In the genomic region with DNA sequence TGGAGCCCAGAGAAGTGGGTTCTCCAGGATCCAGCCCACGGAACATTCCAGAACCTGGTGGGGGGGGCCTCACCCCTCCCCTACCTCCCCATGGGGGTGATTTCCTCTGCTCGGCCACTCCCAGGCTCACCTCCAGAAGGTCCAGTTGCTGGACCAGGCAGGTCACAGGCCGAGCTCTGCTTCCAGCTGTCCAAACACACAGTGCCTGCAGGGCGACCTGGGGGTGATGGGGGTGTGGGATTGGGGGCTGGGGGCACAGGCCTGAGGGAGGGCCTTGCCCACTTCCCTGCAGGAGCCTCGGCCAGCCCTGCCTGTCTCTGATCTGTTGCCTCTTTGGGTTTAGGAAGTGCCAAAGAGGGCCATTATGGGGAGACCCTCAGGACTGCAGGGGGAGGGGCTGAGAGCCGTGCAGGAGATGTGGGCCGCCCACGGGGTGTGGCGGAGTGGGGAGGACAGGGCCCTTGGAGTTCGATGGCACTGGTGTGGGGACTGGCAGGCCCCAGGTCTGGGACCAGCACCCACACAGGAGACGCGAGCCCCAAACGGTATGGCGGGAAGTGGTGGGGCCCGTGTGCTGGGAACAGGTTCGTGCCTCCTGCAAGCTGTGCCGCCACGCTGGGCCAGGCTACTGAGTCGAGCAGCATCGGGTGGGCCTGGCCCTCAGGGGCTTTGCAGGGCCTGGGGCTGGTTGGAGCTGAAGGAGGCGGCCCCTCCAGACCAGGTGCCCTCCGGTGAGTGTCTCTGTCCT, we compare ENCODE assay signal across 24 cellular contexts. TPM values are rescaled to one million over a fixed set of nuclear protein-coding genes. Genes with fewer than 3 reads are reported as not detected.
A peak's percentile ranks its signal among the peaks of the same experiment; 100 is the strongest.
DNase-seq lines count a peak whose midpoint lies in the region; ATAC-seq and TF ChIP-seq lines count a peak whose summit lies in the region.
"Had no signal": no experiment of that assay in that cellular context is flagged by ENCODE, and none has a peak within 500 bp of the region (broad histone marks: within the 10 kb centered on the region; RNA-seq: fewer than 3 reads in every experiment).

No MANE protein-coding gene starts in this region.

- DNase-seq in GM13977 (ENCODE audit: low spot score) (peak; percentile 42), immature natural killer cell (peak; percentile 11 to 24 (median 17)), osteocyte (ENCODE audit: extremely low spot score, unreplicated experiment) (no peak), GM23338 (ENCODE audit: low spot score) (no peak), SHP77 treated with DMSO at 0.1 percent for 48 hours (lab: John Stamatoyannopoulos, UW) (no peak), MM.1S (no peak)
- DNase-seq: activated CD4-positive, alpha-beta T cell treated with anti-CD3 and anti-CD28 coated beads, Interleukin-2, amount 50 U/mL, for 1 hour; activated CD8-positive, alpha-beta memory T cell treated with anti-CD3 and anti-CD28 coated beads, Interleukin-2, amount 50 U/mL, for 4 hours; effector CD4-positive, alpha-beta T cell; KG1; left cardiac atrium; NCI-H187; NCI-H69; SK-N-SH; stimulated activated CD4-positive, alpha-beta T cell treated with anti-CD3 and anti-CD28 coated beads, Interleukin-2, amount 100 ng/mL, for 48 hours; stimulated activated naive CD4-positive, alpha-beta T cell; T-helper 2 cell had no signal

- H3K36me3 Mint-ChIP-seq in immature natural killer cell (no peaks in the 10 kb centered on the region), osteocyte (ENCODE audit: unreplicated experiment) (no peaks in the 10 kb centered on the region), GM23338 (ENCODE audit: low read depth) (no peaks in the 10 kb centered on the region)
- H3K36me3 Mint-ChIP-seq: activated naive CD8-positive, alpha-beta T cell had no signal

- no peak for ATAC-seq in GM23338
- ATAC-seq: activated T-helper 17 cell treated with anti-CD3 and anti-CD28 coated beads, Interleukin-2, amount 50 U/mL, for 72 hours; HCT116; heart left ventricle; left cardiac atrium; pancreas had no signal

- H3K4me2 ChIP-seq in OCI-LY3 (ENCODE audit: low read length): peak overlapping the region; percentile 60
- H3K4me2 ChIP-seq in GM23338: no peak overlapping the region
- H3K4me2 ChIP-seq in MM.1S (ENCODE audit: low read depth, low read length): no peak overlapping the region
- H3K4me2 ChIP-seq: SK-N-SH had no signal

- H3K27me3 ChIP-seq in OCI-LY3 (ENCODE audit: low read depth, low read length) (no peaks in the 10 kb centered on the region), GM23338 (ENCODE audit: insufficient read depth) (no peaks in the 10 kb centered on the region), MM.1S (replicated peaks; ENCODE audit: insufficient read depth, low read length) (peaks cover 86% of the 10 kb centered on the region)
- H3K27me3 ChIP-seq: heart left ventricle, pancreas had no signal

- H4K20me1 ChIP-seq in OCI-LY3 (ENCODE audit: insufficient read depth, low read length) (no peaks in the 10 kb centered on the region), GM23338 (replicated peaks; ENCODE audit: insufficient read depth) (no peaks in the 10 kb centered on the region), MM.1S (ENCODE audit: insufficient read depth, low read length) (no peaks in the 10 kb centered on the region)

- H3K27ac ChIP-seq in OCI-LY3 (ENCODE audit: low read length) (peak overlapping the region; percentile 70), GM23338 (ENCODE audit: low read depth) (no peak overlapping the region), MM.1S (ENCODE audit: low read length) (no peak overlapping the region)
- H3K27ac ChIP-seq: pancreas had no signal

- H2AFZ ChIP-seq in OCI-LY3 (ENCODE audit: low read depth, low read length) (0 out of 2 replicates have a peak overlapping the region, but pooled peaks have one; percentile 7), GM23338 (no peak overlapping the region), MM.1S (ENCODE audit: low read length) (no peak overlapping the region)

- H3K9me3 Mint-ChIP-seq in immature natural killer cell: no peaks in the 10 kb centered on the region
- H3K9me3 Mint-ChIP-seq in osteocyte (ENCODE audit: unreplicated experiment): no peaks in the 10 kb centered on the region
- no peaks in the 10 kb centered on the region for H3K9me3 Mint-ChIP-seq in GM23338
- H3K9me3 Mint-ChIP-seq: activated T-helper 17 cell treated with anti-CD3 and anti-CD28 coated beads, Interleukin-2, amount 50 U/mL, for 72 hours had no signal

- H3K4me3 Mint-ChIP-seq in immature natural killer cell (peak overlapping the region; percentile 74 to 81 (median 79)), osteocyte (ENCODE audit: unreplicated experiment) (no peak overlapping the region), GM23338 (no peak overlapping the region)
- H3K4me3 Mint-ChIP-seq: activated naive CD8-positive, alpha-beta T cell; activated T-helper 17 cell treated with anti-CD3 and anti-CD28 coated beads, Interleukin-2, amount 50 U/mL, for 72 hours had no signal

- H3K36me3 ChIP-seq in OCI-LY3 (replicated peaks; ENCODE audit: low read depth, low read length) (no peaks in the 10 kb centered on the region), GM23338 (ENCODE audit: insufficient read depth) (no peaks in the 10 kb centered on the region), MM.1S (replicated peaks; ENCODE audit: insufficient read depth, low read length) (no peaks in the 10 kb centered on the region)
- H3K36me3 ChIP-seq: heart left ventricle, pancreas, spleen had no signal

- H3F3A ChIP-seq in GM23338 (replicated peaks; ENCODE audit: low read depth): no peaks in the 10 kb centered on the region
- no peaks in the 10 kb centered on the region for H3F3A ChIP-seq in MM.1S (ENCODE audit: insufficient read depth, low read length)

- peaks cover 45 to 46% of the 10 kb centered on the region in 2 donors for H3K4me1 Mint-ChIP-seq in immature natural killer cell
- H3K4me1 Mint-ChIP-seq in osteocyte (ENCODE audit: unreplicated experiment): peaks cover 43% of the 10 kb centered on the region
- peaks cover 9% of the 10 kb centered on the region for H3K4me1 Mint-ChIP-seq in GM23338
- H3K4me1 Mint-ChIP-seq: activated T-helper 17 cell treated with anti-CD3 and anti-CD28 coated beads, Interleukin-2, amount 50 U/mL, for 72 hours had no signal

- TF ChIP-seq CTCF in GM13977 (IDR thresholded peaks at IDR 0.05; ENCODE audit: extremely low read depth, insufficient read depth, missing control alignments) (no peak), OCI-LY3 (IDR thresholded peaks at IDR 0.05; ENCODE audit: low read depth, low read length) (no peak), osteocyte (IDR thresholded peaks at IDR 0.05) (no peak), GM23338 (conservative IDR thresholded peaks at IDR 0.05; ENCODE audit: low read depth in 2 of 2) (no peak), MM.1S (IDR thresholded peaks at IDR 0.05; ENCODE audit: low read length) (no peak)

- no peaks in the 10 kb centered on the region for H3K79me2 ChIP-seq in OCI-LY3 (ENCODE audit: low read length)
- no peaks in the 10 kb centered on the region for H3K79me2 ChIP-seq in GM23338 (replicated peaks; ENCODE audit: insufficient read depth)
- H3K79me2 ChIP-seq in MM.1S (ENCODE audit: low read length): no peaks in the 10 kb centered on the region

- no peaks in the 10 kb centered on the region for H3K9me2 ChIP-seq in GM23338 (ENCODE audit: insufficient read depth)
- H3K9me2 ChIP-seq in MM.1S (replicated peaks; ENCODE audit: insufficient read depth, low read length): no peaks in the 10 kb centered on the region
- H3K9me2 ChIP-seq: SK-N-SH had no signal

- H3K4me1 ChIP-seq in OCI-LY3 (ENCODE audit: low read length) (peaks cover 28% of the 10 kb centered on the region), GM23338 (ENCODE audit: insufficient read depth) (no peaks in the 10 kb centered on the region), MM.1S (ENCODE audit: low read length) (no peaks in the 10 kb centered on the region)

- H3K9ac ChIP-seq in OCI-LY3 (ENCODE audit: low read length) (peak overlapping the region; percentile 28; the same call in 1 of the 2 replicates), MM.1S (ENCODE audit: low read length) (no peak overlapping the region)
- H3K9ac ChIP-seq: SK-N-SH had no signal

- H3K9me3 ChIP-seq in OCI-LY3 (ENCODE audit: insufficient read depth, low read length) (no peaks in the 10 kb centered on the region), MM.1S (replicated peaks; ENCODE audit: insufficient read depth, low read length) (no peaks in the 10 kb centered on the region)
- H3K9me3 ChIP-seq: heart left ventricle, pancreas, SK-N-SH, spleen had no signal

- H3K27me3 Mint-ChIP-seq in immature natural killer cell (ENCODE audit: low read depth in 3 of 3) (peaks cover 0 to 12% (median 4%) of the 10 kb centered on the region in 3 donors), osteocyte (ENCODE audit: unreplicated experiment) (no peaks in the 10 kb centered on the region), GM23338 (ENCODE audit: insufficient read depth, low read depth, poor library complexity) (peaks cover 8% of the 10 kb centered on the region)
- H3K27me3 Mint-ChIP-seq: activated naive CD8-positive, alpha-beta T cell had no signal

- in situ Hi-C loops in GM13977 (cut with MboI; ENCODE audit: low pct_unique_long_range_greater_than_20kb, low sequenced_read_pairs, unreplicated experiment): no loop called here

- H3K27ac Mint-ChIP-seq in immature natural killer cell (peak overlapping the region; percentile 94 to 97 (median 96)), osteocyte (ENCODE audit: unreplicated experiment) (peak overlapping the region; percentile 23), GM23338 (no peak overlapping the region; the same call in 1 of the 2 replicates)
- H3K27ac Mint-ChIP-seq: activated naive CD8-positive, alpha-beta T cell; activated T-helper 17 cell treated with anti-CD3 and anti-CD28 coated beads, Interleukin-2, amount 50 U/mL, for 72 hours had no signal

- H3K4me3 ChIP-seq in OCI-LY3 (ENCODE audit: low read length) (no peak overlapping the region), GM23338 (no peak overlapping the region), MM.1S (ENCODE audit: low read length) (no peak overlapping the region)
- H3K4me3 ChIP-seq: heart left ventricle, pancreas had no signal

TF ChIP-seq in GM23338, 12 proteins besides CTCF, POLR2A, EP300 and RAD21:
- no peak for TF ChIP-seq EZH2 (IDR thresholded peaks at IDR 0.05; ENCODE audit: low read depth, unreplicated experiment)
- no peak for TF ChIP-seq CREB1 (CRISPR knock-in tag; IDR thresholded peaks at IDR 0.05; ENCODE audit: low read depth)
- TF ChIP-seq POLR2AphosphoS5 (IDR thresholded peaks at IDR 0.05; ENCODE audit: low read depth): no peak
- no peak for TF ChIP-seq STAT1 (IDR thresholded peaks at IDR 0.05; ENCODE audit: unreplicated experiment)
- TF ChIP-seq ZNF331 (CRISPR knock-in tag; IDR thresholded peaks at IDR 0.05; ENCODE audit: low read depth): no peak
- TF ChIP-seq ZNF114 (CRISPR knock-in tag; IDR thresholded peaks at IDR 0.05): no peak
- TF ChIP-seq JUNB (IDR thresholded peaks at IDR 0.05; ENCODE audit: unreplicated experiment): no peak

RNA-seq across cellular contexts. Expression of a gene that starts 45.6 kb away (rescaled TPM):
- polyA plus RNA-seq in immature natural killer cell: 1 to 10 TPM in 1 of 3 donors, not detected in 2; 1.6 TPM
- total RNA-seq in osteocyte: 6.9 and 8.4 TPM in 2 replicates
- total RNA-seq in GM23338 (2014; rRNA removed; shearing (Covaris generic)): 56.1 and 60.8 TPM in 2 replicates
- polyA plus RNA-seq in GM23338 (2016; fragmentation: Nextera tagmentation; extraction: Ambion mirVana): 38.2 and 44.4 TPM in 2 replicates

Comparison
In these comparisons a context has a peak if more than half of its experiments do, and no peak if none do; other contexts are left out.
1. DNase-seq: peak in GM13977 (single experiment) and immature natural killer cell (3 of 3); none in osteocyte (single experiment), GM23338 (single experiment), SHP77 treated with DMSO at 0.1 percent for 48 hours (single experiment) and MM.1S (single experiment).
2. H3K4me3 Mint-ChIP-seq: peak in immature natural killer cell (5 of 5); none in osteocyte (single experiment) and GM23338 (single experiment).